Comparison of ENCODE assay signal across 1 cellular context in the genomic region with DNA sequence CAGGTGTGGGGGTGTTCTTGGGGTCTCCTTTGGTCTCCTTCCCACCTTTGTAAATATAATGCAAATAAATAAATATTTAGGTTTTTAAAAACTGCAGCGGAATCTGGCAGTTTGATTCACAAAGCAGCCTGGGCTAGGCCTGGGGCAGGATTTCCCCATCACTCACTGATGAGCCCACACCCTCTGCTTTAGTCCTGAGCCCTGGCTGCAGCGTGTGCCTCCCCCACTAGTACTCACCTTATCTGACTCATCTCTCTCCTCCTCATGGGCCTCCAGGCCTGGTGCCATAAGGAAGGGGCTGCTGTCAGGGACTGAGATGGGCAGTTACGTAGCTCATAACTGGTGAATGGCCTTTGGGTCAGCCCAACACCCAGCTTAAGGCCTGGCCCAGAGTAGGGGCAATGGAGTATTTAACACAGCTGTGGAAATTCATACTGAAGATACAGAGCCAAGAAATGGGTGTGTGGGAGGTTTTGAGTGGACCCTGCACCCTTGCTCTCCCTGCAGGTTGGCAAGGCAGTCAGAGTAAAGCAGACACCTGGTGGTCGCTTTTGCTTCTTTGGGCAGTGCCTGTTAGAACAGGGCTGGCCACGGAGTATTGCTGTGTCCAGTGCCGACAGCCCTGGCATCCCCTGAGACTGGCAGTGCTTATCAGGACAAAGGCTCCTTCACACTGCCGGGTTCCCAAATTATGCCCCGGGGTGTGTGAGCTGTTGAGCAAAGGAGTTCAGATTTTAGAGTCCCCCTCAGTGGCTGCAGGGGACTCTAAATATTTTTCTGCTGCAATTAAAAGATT.
TF ChIP-seq lines count a peak whose summit lies in the region.

No MANE protein-coding gene starts in this region.

TF ChIP-seq in H1, 55 proteins besides CTCF, POLR2A, EP300 and RAD21:
- TF ChIP-seq EGR1 (IDR thresholded peaks at IDR 0.05; ENCODE audit: borderline replicate concordance, low read depth, low read length) (no peak), HDAC6 (IDR thresholded peaks at IDR 0.05; ENCODE audit: low read depth, low read length) (no peak), CREB1 (IDR thresholded peaks at IDR 0.05) (no peak), POU5F1 (IDR thresholded peaks at IDR 0.05; ENCODE audit: low read depth, low read length) (no peak), BRCA1 (IDR thresholded peaks at IDR 0.05; ENCODE audit: low read depth, low read length) (no peak), CTBP2 (IDR thresholded peaks at IDR 0.05; ENCODE audit: borderline replicate concordance, insufficient read depth, insufficient read length, low read length) (no peak), CBX5 (IDR thresholded peaks at IDR 0.05; ENCODE audit: low read depth, low read length) (no peak), NRF1 (IDR thresholded peaks at IDR 0.05; ENCODE audit: low read depth, low read length) (no peak), CHD2 (IDR thresholded peaks at IDR 0.05; ENCODE audit: low read length) (no peak), SP2 (IDR thresholded peaks at IDR 0.05; ENCODE audit: low read length) (no peak), RNF2 (IDR thresholded peaks at IDR 0.05; ENCODE audit: borderline replicate concordance, low read depth, low read length, missing control alignments, poor library complexity, severe bottlenecking) (no peak), GABPA (IDR thresholded peaks at IDR 0.05; ENCODE audit: borderline replicate concordance, insufficient read depth, low read length) (no peak), SAP30 (IDR thresholded peaks at IDR 0.05; ENCODE audit: insufficient read depth, insufficient replicate concordance, low read length) (no peak), RXRA (IDR thresholded peaks at IDR 0.05; ENCODE audit: insufficient read depth, low read depth, low read length) (no peak)
- TF ChIP-seq, protein P1, sequence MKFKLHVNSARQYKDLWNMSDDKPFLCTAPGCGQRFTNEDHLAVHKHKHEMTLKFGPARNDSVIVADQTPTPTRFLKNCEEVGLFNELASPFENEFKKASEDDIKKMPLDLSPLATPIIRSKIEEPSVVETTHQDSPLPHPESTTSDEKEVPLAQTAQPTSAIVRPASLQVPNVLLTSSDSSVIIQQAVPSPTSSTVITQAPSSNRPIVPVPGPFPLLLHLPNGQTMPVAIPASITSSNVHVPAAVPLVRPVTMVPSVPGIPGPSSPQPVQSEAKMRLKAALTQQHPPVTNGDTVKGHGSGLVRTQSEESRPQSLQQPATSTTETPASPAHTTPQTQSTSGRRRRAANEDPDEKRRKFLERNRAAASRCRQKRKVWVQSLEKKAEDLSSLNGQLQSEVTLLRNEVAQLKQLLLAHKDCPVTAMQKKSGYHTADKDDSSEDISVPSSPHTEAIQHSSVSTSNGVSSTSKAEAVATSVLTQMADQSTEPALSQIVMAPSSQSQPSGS (IDR thresholded peaks at IDR 0.05; ENCODE audit: low read length) = no peak
